Comparison of ENCODE assay signal across 7 cellular contexts in the genomic region with DNA sequence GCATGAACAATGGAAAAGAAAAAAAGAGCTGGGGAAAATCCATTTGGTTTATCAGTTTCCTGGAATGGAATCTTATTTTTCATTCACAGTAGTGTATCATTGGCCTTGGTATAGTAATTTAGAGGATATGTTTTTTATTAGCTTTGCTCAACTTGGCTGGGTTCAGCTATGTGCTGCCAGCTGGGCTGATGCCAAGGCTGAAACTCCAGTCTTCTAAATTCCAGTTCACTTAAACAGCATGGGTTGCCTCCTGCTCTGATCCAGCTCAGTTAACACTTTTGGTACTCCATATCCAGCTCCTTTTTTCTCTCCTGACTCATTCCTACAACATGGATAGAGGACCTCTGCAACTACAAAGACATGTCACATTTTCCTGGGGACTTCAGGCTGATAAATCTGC.
DNase-seq lines count a peak whose midpoint lies in the region; ATAC-seq and TF ChIP-seq lines count a peak whose summit lies in the region.

No MANE protein-coding gene starts in this region.

- H3K36me3 ChIP-seq in colonic mucosa = no peaks in the 10 kb centered on the region
- H3K36me3 ChIP-seq in lower lobe of right lung = no peaks in the 10 kb centered on the region
- no peaks in the 10 kb centered on the region for H3K36me3 ChIP-seq in aorta (ENCODE audit: control insufficient read depth in 1 of 2, insufficient read depth in 2 of 2, low read length in 1 of 2)

- H3K27me3 ChIP-seq in colonic mucosa (no peaks in the 10 kb centered on the region), lower lobe of right lung (ENCODE audit: low read depth) (no peaks in the 10 kb centered on the region), aorta (ENCODE audit: control insufficient read depth in 1 of 2, insufficient read depth in 2 of 2, low read length in 1 of 2) (no peaks in the 10 kb centered on the region)

- H3K27me3 Mint-ChIP-seq in stimulated activated naive B cell treated with anti-CD40 and anti-IgM and Interleukin-4, amounts not matched to agents 10 μg/mL and 1 μg/mL and 100 μg/mL, for 72 hours = no peaks in the 10 kb centered on the region

- ATAC-seq in lower lobe of right lung (peak; percentile 76 to 90), aorta (ENCODE audit: low FRiP score) (peak; percentile 91)
- ATAC-seq in stimulated activated naive B cell treated with anti-CD40 and anti-IgM and Interleukin-4, amounts not matched to agents 10 μg/mL and 1 μg/mL and 100 μg/mL, for 72 hours (replicated peaks) = no peak

- H3K9ac ChIP-seq in colonic mucosa (ENCODE audit: low read depth in 2 of 2, low read length in 2 of 2) = no peak overlapping the region

- peaks cover 3% of the 10 kb centered on the region for H3K4me1 ChIP-seq in colonic mucosa
- H3K4me1 ChIP-seq in lower lobe of right lung = peaks cover 23% of the 10 kb centered on the region
- H3K4me1 ChIP-seq in aorta (ENCODE audit: control insufficient read depth in 1 of 2, insufficient read depth in 2 of 2, low read length in 2 of 2) = peaks cover 6 to 7% of the 10 kb centered on the region in 2 donors

- peaks cover 0 to 3% of the 10 kb centered on the region in 2 donors for H3K9me3 Mint-ChIP-seq in stimulated activated naive B cell treated with anti-CD40 and anti-IgM and Interleukin-4, amounts not matched to agents 10 μg/mL and 1 μg/mL and 100 μg/mL, for 72 hours

- H3K27ac ChIP-seq in colonic mucosa = no peak overlapping the region
- no peak overlapping the region for H3K27ac ChIP-seq in lower lobe of right lung
- H3K27ac ChIP-seq in aorta (ENCODE audit: low read depth in 1 of 2, low read length in 2 of 2) = peak overlapping the region; percentile 76 to 88

- no peak overlapping the region for H3K4me3 Mint-ChIP-seq in stimulated activated naive B cell treated with anti-CD40 and anti-IgM and Interleukin-4, amounts not matched to agents 10 μg/mL and 1 μg/mL and 100 μg/mL, for 72 hours

- peaks cover 28 to 36% of the 10 kb centered on the region in 2 donors for H3K4me1 Mint-ChIP-seq in stimulated activated naive B cell treated with anti-CD40 and anti-IgM and Interleukin-4, amounts not matched to agents 10 μg/mL and 1 μg/mL and 100 μg/mL, for 72 hours

- peaks cover 14 to 20% of the 10 kb centered on the region in 2 donors for H3K36me3 Mint-ChIP-seq in stimulated activated naive B cell treated with anti-CD40 and anti-IgM and Interleukin-4, amounts not matched to agents 10 μg/mL and 1 μg/mL and 100 μg/mL, for 72 hours

- intact Hi-C loops in colonic mucosa (cut with DNase I) = no loop called here
- intact Hi-C loops in lower lobe of right lung (cut with DNase I) = no loop called here
- intact Hi-C loops in aorta (cut with DNase I) = loop anchor here in 1 of 2 donors (5.0 to 10.0 kb wide), 2 partner anchors 53 to 115 kb away; no protein-coding TSS in a partner anchor

- no peak for TF ChIP-seq CTCF in colonic mucosa (IDR thresholded peaks at IDR 0.05)
- TF ChIP-seq CTCF in lower lobe of right lung (IDR thresholded peaks at IDR 0.05) = no peak

- H3K27ac Mint-ChIP-seq in stimulated activated naive B cell treated with anti-CD40 and anti-IgM and Interleukin-4, amounts not matched to agents 10 μg/mL and 1 μg/mL and 100 μg/mL, for 72 hours = no peak overlapping the region

- peak; percentile 13 for DNase-seq in NCI-H1048 (lab: John Stamatoyannopoulos, UW)
- peak; percentile 85 for DNase-seq in colonic mucosa
- DNase-seq in lower lobe of right lung = peak; percentile 79
- DNase-seq in aorta = peak; percentile 92 to 96
- DNase-seq in stimulated activated naive B cell treated with anti-CD40 and anti-IgM and Interleukin-4, amounts not matched to agents 10 μg/mL and 1 μg/mL and 100 μg/mL, for 72 hours = no peak
- no peak for DNase-seq in activated CD4-positive, alpha-beta T cell treated with anti-CD3 and anti-CD28 coated beads for 48 hours
- no peak for DNase-seq in activated CD4-positive, alpha-beta T cell treated with anti-CD3 and anti-CD28 coated beads for 1 hour

- H3K4me3 ChIP-seq in colonic mucosa (no peak overlapping the region), lower lobe of right lung (no peak overlapping the region), aorta (ENCODE audit: low read length in 2 of 2) (no peak overlapping the region)

- no peaks in the 10 kb centered on the region for H3K9me3 ChIP-seq in colonic mucosa
- H3K9me3 ChIP-seq in lower lobe of right lung = no peaks in the 10 kb centered on the region
- H3K9me3 ChIP-seq in aorta (ENCODE audit: control insufficient read depth, low read length) = no peaks in the 10 kb centered on the region

Comparison
In these comparisons a context has a peak if more than half of its experiments do, and no peak if none do; other contexts are left out.
1. DNase-seq: peak in NCI-H1048 (single experiment), colonic mucosa (single experiment), lower lobe of right lung (single experiment) and aorta (2 of 2); none in stimulated activated naive B cell treated with anti-CD40 and anti-IgM and Interleukin-4, amounts not matched to agents 10 μg/mL and 1 μg/mL and 100 μg/mL, for 72 hours (single experiment), activated CD4-positive, alpha-beta T cell treated with anti-CD3 and anti-CD28 coated beads for 48 hours (single experiment) and activated CD4-positive, alpha-beta T cell treated with anti-CD3 and anti-CD28 coated beads for 1 hour (single experiment).
2. H3K27ac ChIP-seq: peak in aorta (2 of 2); none in colonic mucosa (single experiment) and lower lobe of right lung (single experiment).
3. ATAC-seq: peak in lower lobe of right lung (2 of 2) and aorta (single experiment); none in stimulated activated naive B cell treated with anti-CD40 and anti-IgM and Interleukin-4, amounts not matched to agents 10 μg/mL and 1 μg/mL and 100 μg/mL, for 72 hours (0 of 2).